Comparison of ENCODE assay signal across 21 cellular contexts in the genomic region with DNA sequence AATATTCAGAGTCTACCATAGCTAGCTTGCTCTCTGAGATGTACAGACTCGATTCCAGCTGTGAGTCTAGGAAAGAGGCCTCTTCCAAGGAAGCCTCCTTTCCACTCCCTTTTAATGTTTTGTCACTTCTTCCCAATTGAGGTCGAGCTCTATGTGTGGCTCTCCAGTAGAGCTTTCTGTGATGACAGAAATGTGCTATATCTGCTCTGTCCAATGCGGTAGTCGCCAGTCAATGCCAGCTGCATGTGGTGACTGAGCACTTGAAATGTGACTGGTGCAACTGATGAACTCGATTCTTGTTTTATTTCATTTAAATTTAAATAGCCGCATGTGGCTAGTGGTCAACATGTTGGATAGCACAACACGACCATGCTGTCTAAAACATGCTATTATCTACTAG.
DNase-seq lines count a peak whose midpoint lies in the region; ATAC-seq, FAIRE-seq and TF ChIP-seq lines count a peak whose summit lies in the region.
"Had no signal": no experiment of that assay in that cellular context is flagged by ENCODE, and none has a peak within 500 bp of the region (broad histone marks: within the 10 kb centered on the region; RNA-seq: fewer than 3 reads in every experiment).

No MANE protein-coding gene starts in this region.

- H3K9ac ChIP-seq in H1 (replicated peaks in 1 of 4; ENCODE audit: extremely low read depth in 1 of 4, low read depth in 3 of 4, low read length in 3 of 4): no peak overlapping the region
- H3K9ac ChIP-seq: BLaER1 treated with 17β-estradiol and CSF1 and Interleukin-3, amounts not matched to agents 10 nM and 100 nM had no signal

- H2AFZ ChIP-seq in PC-9: no peak overlapping the region; the same call in 1 of the 2 replicates
- no peak overlapping the region for H2AFZ ChIP-seq in H1 (ENCODE audit: low read length)

- POLR2A ChIA-PET in PC-9 (lab: Charles Lee; ENCODE audit: unreplicated experiment): no interaction called here
- POLR2A ChIA-PET in H1 (lab: Charles Lee; ENCODE audit: partially characterized antibody): no interaction called here

- H3K79me2 ChIP-seq in PC-9 (ENCODE audit: low read depth) (no peaks in the 10 kb centered on the region), H1 (ENCODE audit: control insufficient read depth in 1 of 2, insufficient read depth in 2 of 2, low read length in 2 of 2) (no peaks in the 10 kb centered on the region)

- no peak overlapping the region for H4K8ac ChIP-seq in H1 (ENCODE audit: extremely low read depth, insufficient read depth, low read length)

- H3K9me2 ChIP-seq in PC-9 (ENCODE audit: insufficient read depth): no peaks in the 10 kb centered on the region

- CTCF ChIA-PET in PC-9 (lab: Charles Lee): no interaction called here
- CTCF ChIA-PET in H1 (lab: Charles Lee; ENCODE audit: partially characterized antibody): no interaction called here

- H3K4me2 ChIP-seq in PC-9 (peak overlapping the region; percentile 15; the same call in 1 of the 2 replicates), H1 (ENCODE audit: insufficient read depth in 1 of 2, low read depth in 2 of 2, low read length in 2 of 2) (no peak overlapping the region)

- H3K23ac ChIP-seq in H1 (ENCODE audit: insufficient read length): no peak overlapping the region

- 0 out of 2 replicates have a peak, but pooled peaks cover 2% of the 10 kb centered on the region for H3K9me3 ChIP-seq in PC-9 (ENCODE audit: insufficient read depth, low read depth)
- peaks cover 4 to 8% of the 10 kb centered on the region in 2 experiments; a peak in 1 of 4 replicates for H3K9me3 ChIP-seq in H1 (ENCODE audit: insufficient read depth in 2 of 2, low read depth in 1 of 2, low read length in 1 of 2)
- H3K9me3 ChIP-seq in left ventricle myocardium inferior (replicated peaks): no peaks in the 10 kb centered on the region
- H3K9me3 ChIP-seq in spleen: peaks cover 0 to 6% (median 0%) of the 10 kb centered on the region in 8 donors
- H3K9me3 ChIP-seq in uterus: no peaks in the 10 kb centered on the region
- H3K9me3 ChIP-seq: Peyer's patch had no signal

- H3K36me3 ChIP-seq in PC-9 (ENCODE audit: low read depth): no peaks in the 10 kb centered on the region
- no peaks in the 10 kb centered on the region for H3K36me3 ChIP-seq in H1 (ENCODE audit: control insufficient read depth in 2 of 4, insufficient read depth in 4 of 4, low read length in 3 of 4)
- no peaks in the 10 kb centered on the region for H3K36me3 ChIP-seq in left ventricle myocardium inferior
- H3K36me3 ChIP-seq in spleen: no peaks in the 10 kb centered on the region
- no peaks in the 10 kb centered on the region for H3K36me3 ChIP-seq in uterus
- H3K36me3 ChIP-seq: BLaER1 treated with 17β-estradiol and CSF1 and Interleukin-3, amounts not matched to agents 10 nM and 100 nM; Peyer's patch had no signal

- H3K36me3 Mint-ChIP-seq in activated naive CD8-positive, alpha-beta T cell treated with anti-CD3 and anti-CD28 coated beads, Interleukin-2, amount 50 U/mL, for 24 hours (ENCODE audit: low read depth): no peaks in the 10 kb centered on the region
- H3K36me3 Mint-ChIP-seq: CD8-positive, alpha-beta T cell had no signal

- H2BK15ac ChIP-seq in H1 (ENCODE audit: low read length): no peak overlapping the region

- H2BK20ac ChIP-seq in H1 (ENCODE audit: low read length): no peak overlapping the region

- H3K18ac ChIP-seq in H1 (ENCODE audit: extremely low read depth, low read length): peak overlapping the region; percentile 51; the same call in 1 of the 2 replicates

- no peak overlapping the region for H2BK12ac ChIP-seq in H1 (ENCODE audit: low read depth, low read length)

- H3K27ac ChIP-seq in PC-9 (no peak overlapping the region), H1 (ENCODE audit: low read depth, low read length) (no peak overlapping the region), left ventricle myocardium inferior (replicated peaks) (peak overlapping the region; percentile 78), spleen (peak overlapping the region in 5 of 8 donors; percentile 9 to 58 (median 26)), uterus (no peak overlapping the region)
- H3K27ac ChIP-seq: Peyer's patch had no signal

- no TSS peak for BruUV-seq in PC-9 (replicated peaks; lab: Mats Ljungman, UMichigan)

- TF ChIP-seq RAD21 in H1 (IDR thresholded peaks at IDR 0.05 in 1 of 2, conservative IDR thresholded peaks at IDR 0.05 in 1 of 2; ENCODE audit: low read depth in 2 of 2, low read length in 2 of 2): no peak

- H3K4me1 ChIP-seq in PC-9 (replicated peaks; ENCODE audit: insufficient read depth): peaks cover 14% of the 10 kb centered on the region
- H3K4me1 ChIP-seq in H1 (replicated peaks in 1 of 4; ENCODE audit: control insufficient read depth in 3 of 4, insufficient read depth in 4 of 4, low read length in 3 of 4): peaks cover 0 to 5% (median 0%) of the 10 kb centered on the region in 4 experiments; a peak in 1 of 7 replicates
- peaks cover 57% of the 10 kb centered on the region for H3K4me1 ChIP-seq in left ventricle myocardium inferior
- H3K4me1 ChIP-seq in spleen: peaks cover 2 to 47% (median 21%) of the 10 kb centered on the region in 6 donors
- H3K4me1 ChIP-seq in uterus: no peaks in the 10 kb centered on the region
- H3K4me1 ChIP-seq: Peyer's patch had no signal

- no peak overlapping the region for H3K14ac ChIP-seq in H1 (ENCODE audit: insufficient read length)

- H4K91ac ChIP-seq in H1 (replicated peaks; ENCODE audit: insufficient read length, low read length): no peak overlapping the region

- TF ChIP-seq EP300 in H1 (IDR thresholded peaks at IDR 0.05; ENCODE audit: borderline replicate concordance in 1 of 2, low read depth in 2 of 2, low read length in 2 of 2): no peak

- no peak overlapping the region for H3K4ac ChIP-seq in H1 (replicated peaks; ENCODE audit: insufficient read length, low read depth, low read length)

- H3K27me3 ChIP-seq in PC-9 (ENCODE audit: insufficient read depth, low read depth) (no peaks in the 10 kb centered on the region), H1 (replicated peaks in 1 of 4; ENCODE audit: control insufficient read depth in 3 of 4, extremely low read depth in 1 of 4, insufficient read depth in 3 of 4, low read length in 3 of 4) (no peaks in the 10 kb centered on the region), left ventricle myocardium inferior (ENCODE audit: low read depth) (no peaks in the 10 kb centered on the region), spleen (replicated peaks in 1 of 7) (no peaks in the 10 kb centered on the region), uterus (no peaks in the 10 kb centered on the region)
- H3K27me3 ChIP-seq: BLaER1 treated with 17β-estradiol and CSF1 and Interleukin-3, amounts not matched to agents 10 nM and 100 nM; Peyer's patch had no signal

- no peaks in the 10 kb centered on the region for H3K4me1 Mint-ChIP-seq in activated naive CD8-positive, alpha-beta T cell treated with anti-CD3 and anti-CD28 coated beads, Interleukin-2, amount 50 U/mL, for 24 hours

- FAIRE-seq in H1 (lab: Jason Lieb, UNC): no peak
- FAIRE-seq: GM12891 had no signal

- no peaks in the 10 kb centered on the region for H3K79me1 ChIP-seq in H1 (ENCODE audit: low read depth, low read length)

- no peaks in the 10 kb centered on the region for H3K27me3 Mint-ChIP-seq in activated naive CD8-positive, alpha-beta T cell treated with anti-CD3 and anti-CD28 coated beads, Interleukin-2, amount 50 U/mL, for 24 hours

- DNase-seq in PC-9: no peak
- DNase-seq in H1 (ENCODE audit: low read depth in 1 of 2, low spot score in 2 of 2): no peak
- DNase-seq in left ventricle myocardium inferior: peak; percentile 22
- no peak for DNase-seq in spleen
- no peak for DNase-seq in activated naive CD8-positive, alpha-beta T cell treated with anti-CD3 and anti-CD28 coated beads, Interleukin-2, amount 50 U/mL, for 24 hours
- DNase-seq in activated CD4-positive, alpha-beta T cell treated with anti-CD3 and anti-CD28 coated beads for 4 hours: no peak
- no peak for DNase-seq in uterus
- DNase-seq: Calu3; CD8-positive, alpha-beta T cell; DMS153; Kasumi-1; NCI-H1694; NCI-H2081; NCI-H2171; NCI-H345; NCI-H524; NCI-H774; NK-92 treated with Interleukin-12 subunit alpha and Interleukin-12 subunit beta, amount 100 ng/mL, for 24 hours; Peyer's patch had no signal

- peak overlapping the region; percentile 34; the same call in 1 of the 2 replicates for H2AK5ac ChIP-seq in H1 (ENCODE audit: low read depth, low read length)

- H3K4me3 Mint-ChIP-seq in activated naive CD8-positive, alpha-beta T cell treated with anti-CD3 and anti-CD28 coated beads, Interleukin-2, amount 50 U/mL, for 24 hours: no peak overlapping the region
- H3K4me3 Mint-ChIP-seq: CD8-positive, alpha-beta T cell had no signal

- no peak overlapping the region for H3K27ac Mint-ChIP-seq in activated naive CD8-positive, alpha-beta T cell treated with anti-CD3 and anti-CD28 coated beads, Interleukin-2, amount 50 U/mL, for 24 hours
- H3K27ac Mint-ChIP-seq: CD8-positive, alpha-beta T cell had no signal

- intact Hi-C loops in PC-9 (cut with micrococcal nuclease; ENCODE audit: unreplicated experiment) (no loop called here), left ventricle myocardium inferior (cut with micrococcal nuclease) (no loop called here), spleen (cut with DNase I; ENCODE audit: low total_unique reads) (no loop called here), uterus (cut with DNase I; ENCODE audit: low total_unique reads) (no loop called here)

- no peaks in the 10 kb centered on the region for H3K9me3 Mint-ChIP-seq in activated naive CD8-positive, alpha-beta T cell treated with anti-CD3 and anti-CD28 coated beads, Interleukin-2, amount 50 U/mL, for 24 hours
- H3K9me3 Mint-ChIP-seq: CD8-positive, alpha-beta T cell had no signal

- no peaks in the 10 kb centered on the region for H3F3A ChIP-seq in PC-9 (ENCODE audit: insufficient read depth, low read depth)

- TF ChIP-seq CTCF in PC-9 (conservative IDR thresholded peaks at IDR 0.05): no peak
- no peak for TF ChIP-seq CTCF in H1 (IDR thresholded peaks at IDR 0.05; ENCODE audit: control extremely low read depth in 1 of 3, insufficient read depth in 1 of 3, low read depth in 1 of 3, low read length in 3 of 3)
- no peak for TF ChIP-seq CTCF in left ventricle myocardium inferior (IDR thresholded peaks at IDR 0.05; ENCODE audit: borderline replicate concordance)
- TF ChIP-seq CTCF in spleen (IDR thresholded peaks at IDR 0.05 in 8 of 11, conservative IDR thresholded peaks at IDR 0.05 in 3 of 11): no peak
- TF ChIP-seq CTCF in uterus (IDR thresholded peaks at IDR 0.05): no peak

- no peak overlapping the region for H2BK120ac ChIP-seq in H1 (replicated peaks; ENCODE audit: low read depth, low read length)

- ATAC-seq in activated naive CD8-positive, alpha-beta T cell treated with anti-CD3 and anti-CD28 coated beads, Interleukin-2, amount 50 U/mL, for 24 hours: no peak
- ATAC-seq: CD8-positive, alpha-beta T cell had no signal

- no peaks in the 10 kb centered on the region for H4K20me1 ChIP-seq in PC-9 (ENCODE audit: insufficient read depth)
- H4K20me1 ChIP-seq in H1 (replicated peaks in 1 of 2; ENCODE audit: control insufficient read depth in 1 of 2, insufficient read depth in 2 of 2, low read length in 2 of 2): no peaks in the 10 kb centered on the region
- H4K20me1 ChIP-seq: BLaER1 treated with 17β-estradiol and CSF1 and Interleukin-3, amounts not matched to agents 10 nM and 100 nM had no signal

- H3K56ac ChIP-seq in H1 (replicated peaks; ENCODE audit: insufficient read length, low read depth, low read length): no peak overlapping the region

- no peaks in the 10 kb centered on the region for H3K23me2 ChIP-seq in H1 (ENCODE audit: low read depth, low read length)

- WGBS in H1 (ENCODE audit: extremely low coverage in 1 of 2, insufficient coverage in 1 of 2, insufficient read length in 1 of 2, insufficient replicate concordance in 2 of 2, low coverage in 1 of 2, low lambda C conversion rate in 2 of 2, missing lambda C conversion rate in 1 of 2), 2 experiments: 86% methylated on average over 7 of the region's 7 CpGs; no CpG with 5 or more reads in 1 of the 2 experiments
- 69 to 83% (median 74%) methylated on average over 7 of the region's 7 CpGs for WGBS in spleen, 5 donors

- no peak overlapping the region for H3K4me3 ChIP-seq in PC-9
- H3K4me3 ChIP-seq in H1 (ENCODE audit: extremely low read depth in 1 of 4, insufficient read depth in 2 of 4, low read depth in 3 of 4, low read length in 4 of 4): no peak overlapping the region
- H3K4me3 ChIP-seq in left ventricle myocardium inferior: no peak overlapping the region
- no peak overlapping the region for H3K4me3 ChIP-seq in spleen
- no peak overlapping the region for H3K4me3 ChIP-seq in uterus
- H3K4me3 ChIP-seq: BLaER1 treated with 17β-estradiol and CSF1 and Interleukin-3, amounts not matched to agents 10 nM and 100 nM; Peyer's patch had no signal

- peak overlapping the region; percentile 14; the same call in 1 of the 2 replicates for H2BK5ac ChIP-seq in H1 (ENCODE audit: low read depth, low read length)

- TF ChIP-seq POLR2A in H1 (IDR thresholded peaks at IDR 0.05; ENCODE audit: control extremely low read depth in 1 of 2, low read depth in 2 of 2, low read length in 2 of 2) (no peak), spleen (IDR thresholded peaks at IDR 0.05) (no peak), uterus (IDR thresholded peaks at IDR 0.05) (no peak)

- H4K5ac ChIP-seq in H1 (ENCODE audit: insufficient read length, low read depth, low read length): no peak overlapping the region

Comparison
In these comparisons a context has a peak if more than half of its experiments do, and no peak if none do; other contexts are left out.
1. H3K27ac ChIP-seq: peak in left ventricle myocardium inferior (single experiment) and spleen (5 of 8); none in PC-9 (single experiment), H1 (single experiment) and uterus (0 of 2).